In genomic region chr6:35351422-35351821, GRCh38 we compare ENCODE assay signal across 25 cellular contexts. TPM values are rescaled to one million over a fixed set of nuclear protein-coding genes. Genes with fewer than 3 reads are reported as not detected.
DNase-seq lines count a peak whose midpoint lies in the region; ATAC-seq and TF ChIP-seq lines count a peak whose summit lies in the region.
"Had no signal": no experiment of that assay in that cellular context is flagged by ENCODE, and none has a peak within 500 bp of the region (broad histone marks: within the 10 kb centered on the region; RNA-seq: fewer than 3 reads in every experiment).

No MANE protein-coding gene starts in this region.

- peaks cover 79% of the 10 kb centered on the region for H3K4me1 Mint-ChIP-seq in activated naive CD4-positive, alpha-beta T cell treated with anti-CD3 and anti-CD28 coated beads, Interleukin-2, amount 50 U/mL, for 24 hours
- H3K4me1 Mint-ChIP-seq in activated B cell treated with CpG ODN at 0.5 μM for 24 hours, result peaks cover 66% of the 10 kb centered on the region
- peaks cover 35 to 87% (median 74%) of the 10 kb centered on the region in 7 donors for H3K4me1 Mint-ChIP-seq in naive thymus-derived CD4-positive, alpha-beta T cell
- H3K4me1 Mint-ChIP-seq: H9 had no signal

- H3K36me3 ChIP-seq in naive thymus-derived CD4-positive, alpha-beta T cell (ENCODE audit: control insufficient read depth in 2 of 3, insufficient read depth in 3 of 3, low read length in 3 of 3), result peaks cover 7 to 37% (median 8%) of the 10 kb centered on the region in 3 experiments
- no peaks in the 10 kb centered on the region for H3K36me3 ChIP-seq in mucosa of descending colon (ENCODE audit: low read depth)

- H3K27me3 Mint-ChIP-seq in activated naive CD4-positive, alpha-beta T cell treated with anti-CD3 and anti-CD28 coated beads, Interleukin-2, amount 50 U/mL, for 24 hours, result no peaks in the 10 kb centered on the region
- no peaks in the 10 kb centered on the region for H3K27me3 Mint-ChIP-seq in activated B cell treated with CpG ODN at 0.5 μM for 24 hours
- H3K27me3 Mint-ChIP-seq in naive thymus-derived CD4-positive, alpha-beta T cell, result no peaks in the 10 kb centered on the region

- POLR2A ChIA-PET in activated B cell treated with CpG ODN at 0.5 μM for 24 hours (lab: Charles Lee), result interaction anchor here (0.7 kb wide), 1 partner anchor 559 kb away, joined by 6 read pairs; the partner anchor contains the start of gene BLTP3A
- POLR2A ChIA-PET in naive thymus-derived CD4-positive, alpha-beta T cell (lab: Charles Lee), result interaction anchor here (0.6 to 2.1 kb wide), 5 partner anchors 10 to 118 kb away, joined by 3 to 10 read pairs (median 4); no protein-coding TSS in a partner anchor

- H3K4me3 Mint-ChIP-seq in activated naive CD4-positive, alpha-beta T cell treated with anti-CD3 and anti-CD28 coated beads, Interleukin-2, amount 50 U/mL, for 24 hours, result no peak overlapping the region
- no peak overlapping the region for H3K4me3 Mint-ChIP-seq in activated B cell treated with CpG ODN at 0.5 μM for 24 hours
- peak overlapping the region in 4 of 10 donors; percentile 16 to 89 (median 26) for H3K4me3 Mint-ChIP-seq in naive thymus-derived CD4-positive, alpha-beta T cell
- H3K4me3 Mint-ChIP-seq: H9 had no signal

- ATAC-seq in activated naive CD4-positive, alpha-beta T cell treated with anti-CD3 and anti-CD28 coated beads, Interleukin-2, amount 50 U/mL, for 72 hours, result no peak
- ATAC-seq in activated B cell treated with CpG ODN at 0.5 μM for 24 hours (ENCODE audit: low read depth), result no peak
- ATAC-seq in naive thymus-derived CD4-positive, alpha-beta T cell, result no peak
- ATAC-seq in HG03196 (IDR thresholded peaks at IDR 0.05; ENCODE audit: unreplicated experiment), result no peak
- ATAC-seq in mucosa of descending colon, result no peak
- ATAC-seq: SK-N-SH treated with all-trans-retinoic acid at 6 μM for 48 hours had no signal

- peaks cover 22% of the 10 kb centered on the region for H3K36me3 Mint-ChIP-seq in activated naive CD4-positive, alpha-beta T cell treated with anti-CD3 and anti-CD28 coated beads, Interleukin-2, amount 50 U/mL, for 24 hours
- H3K36me3 Mint-ChIP-seq in activated naive CD4-positive, alpha-beta T cell treated with anti-CD3 and anti-CD28 coated beads, Interleukin-2, amount 50 U/mL, for 72 hours, result peaks cover 13 to 60% of the 10 kb centered on the region in 2 donors
- H3K36me3 Mint-ChIP-seq in activated B cell treated with CpG ODN at 0.5 μM for 24 hours (ENCODE audit: low read depth), result peaks cover 71% of the 10 kb centered on the region
- H3K36me3 Mint-ChIP-seq in naive thymus-derived CD4-positive, alpha-beta T cell, result peaks cover 14 to 47% (median 46%) of the 10 kb centered on the region in 5 donors

- H3K9me3 Mint-ChIP-seq in activated naive CD4-positive, alpha-beta T cell treated with anti-CD3 and anti-CD28 coated beads, Interleukin-2, amount 50 U/mL, for 24 hours, result no peaks in the 10 kb centered on the region
- no peaks in the 10 kb centered on the region for H3K9me3 Mint-ChIP-seq in activated naive CD4-positive, alpha-beta T cell treated with anti-CD3 and anti-CD28 coated beads, Interleukin-2, amount 50 U/mL, for 72 hours
- H3K9me3 Mint-ChIP-seq in activated B cell treated with CpG ODN at 0.5 μM for 24 hours, result no peaks in the 10 kb centered on the region
- no peaks in the 10 kb centered on the region for H3K9me3 Mint-ChIP-seq in naive thymus-derived CD4-positive, alpha-beta T cell
- H3K9me3 Mint-ChIP-seq: H9 had no signal

- TF ChIP-seq CTCF in activated B cell treated with CpG ODN at 0.5 μM for 24 hours (IDR thresholded peaks at IDR 0.05), result no peak
- TF ChIP-seq CTCF in mucosa of descending colon (IDR thresholded peaks at IDR 0.05), result no peak

- no peak overlapping the region for H3K27ac ChIP-seq in naive thymus-derived CD4-positive, alpha-beta T cell (ENCODE audit: low read depth, low read length)
- H3K27ac ChIP-seq: C4-2B, GM23248, KMS-11, Peyer's patch had no signal

- CTCF ChIA-PET in activated B cell treated with CpG ODN at 0.5 μM for 24 hours (lab: Charles Lee), result no interaction called here
- CTCF ChIA-PET in naive thymus-derived CD4-positive, alpha-beta T cell (lab: Charles Lee), result interaction anchor here (0.6 to 0.8 kb wide), 2 partner anchors 98 to 102 kb away, joined by 3 to 4 read pairs; no protein-coding TSS in a partner anchor

- peak overlapping the region; percentile 51 for H3K27ac Mint-ChIP-seq in activated naive CD4-positive, alpha-beta T cell treated with anti-CD3 and anti-CD28 coated beads, Interleukin-2, amount 50 U/mL, for 24 hours
- peak overlapping the region in 1 of 2 donors; percentile 36 for H3K27ac Mint-ChIP-seq in activated naive CD4-positive, alpha-beta T cell treated with anti-CD3 and anti-CD28 coated beads, Interleukin-2, amount 50 U/mL, for 72 hours
- H3K27ac Mint-ChIP-seq in activated B cell treated with CpG ODN at 0.5 μM for 24 hours, result peak overlapping the region; percentile 41
- H3K27ac Mint-ChIP-seq in naive thymus-derived CD4-positive, alpha-beta T cell, result peak overlapping the region in 8 of 9 donors; percentile 83 to 98 (median 92)
- H3K27ac Mint-ChIP-seq: H9 had no signal

- peaks cover 11 to 37% of the 10 kb centered on the region in 2 donors for H3K4me1 ChIP-seq in naive thymus-derived CD4-positive, alpha-beta T cell (ENCODE audit: control insufficient read depth in 2 of 2, insufficient read depth in 2 of 2, low read length in 2 of 2)
- H3K4me1 ChIP-seq in mucosa of descending colon (ENCODE audit: low read depth), result no peaks in the 10 kb centered on the region

- DNase-seq in activated naive CD4-positive, alpha-beta T cell treated with anti-CD3 and anti-CD28 coated beads, Interleukin-2, amount 50 U/mL, for 72 hours (ENCODE audit: low spot score in 2 of 2), result no peak
- DNase-seq in activated B cell treated with CpG ODN at 0.5 μM for 24 hours (no peak), NCI-H1048 (lab: John Stamatoyannopoulos, UW) (no peak), HCEC 1CT (no peak), mucosa of descending colon (no peak)
- DNase-seq in naive thymus-derived CD4-positive, alpha-beta T cell, result no peak
- DNase-seq: AML-193, COR-L47, DMS79 treated with DMSO at 0.1 percent for 48 hours, GM23248, H9, IMR-90, NCI-H1105, NCI-H2081, NCI-H2171, NCI-H345, NCI-H524 treated with DMSO at 0.1 percent for 48 hours, NCI-H82 had no signal

- intact Hi-C loops in activated B cell treated with CpG ODN at 0.5 μM for 24 hours (cut with micrococcal nuclease), result no loop called here
- intact Hi-C loops in naive thymus-derived CD4-positive, alpha-beta T cell (cut with micrococcal nuclease), result no loop called here
- intact Hi-C loops in mucosa of descending colon (cut with DNase I, micrococcal nuclease), result no loop called here

- no peaks in the 10 kb centered on the region for H3K9me3 ChIP-seq in naive thymus-derived CD4-positive, alpha-beta T cell (ENCODE audit: control insufficient read depth in 2 of 3, low read length in 3 of 3)
- no peaks in the 10 kb centered on the region for H3K9me3 ChIP-seq in mucosa of descending colon
- H3K9me3 ChIP-seq: Peyer's patch had no signal

- H3K27me3 ChIP-seq in naive thymus-derived CD4-positive, alpha-beta T cell (ENCODE audit: control insufficient read depth in 2 of 2, insufficient read depth in 2 of 2, low read length in 2 of 2), result no peaks in the 10 kb centered on the region
- H3K27me3 ChIP-seq: Peyer's patch had no signal

- no peak overlapping the region for H3K4me3 ChIP-seq in naive thymus-derived CD4-positive, alpha-beta T cell (ENCODE audit: low read length)
- H3K4me3 ChIP-seq in mucosa of descending colon, result no peak overlapping the region
- H3K4me3 ChIP-seq: GM23248, Peyer's patch had no signal

RNA-seq across cellular contexts. Expression of gene PPARD, which starts 9.1 kb away (rescaled TPM):
- total RNA-seq in activated naive CD4-positive, alpha-beta T cell treated with anti-CD3 and anti-CD28 coated beads, Interleukin-2, amount 50 U/mL, for 72 hours, result 10 to 100 TPM; 23.2 to 25.1 TPM
- total RNA-seq in activated B cell treated with CpG ODN at 0.5 μM for 24 hours (20.2 and 21.4 TPM in 2 replicates), mucosa of descending colon (10 to 100 TPM; 44.4 to 66.7 (median 65.6) TPM)
- 10 to 100 TPM; 29.3 to 47.1 (median 36.0) TPM for total RNA-seq in naive thymus-derived CD4-positive, alpha-beta T cell
- 10 to 100 TPM in 1 of 2 donors, 1 to 10 TPM in 1; 7.3 to 20.2 TPM for polyA plus RNA-seq in naive thymus-derived CD4-positive, alpha-beta T cell

RNA-seq across cellular contexts. Expression of gene DEF6, which starts 53.8 kb away (rescaled TPM):
- 100 to 1,000 TPM; 107 to 156 TPM for total RNA-seq in activated naive CD4-positive, alpha-beta T cell treated with anti-CD3 and anti-CD28 coated beads, Interleukin-2, amount 50 U/mL, for 72 hours
- total RNA-seq in activated B cell treated with CpG ODN at 0.5 μM for 24 hours (68.7 and 79.9 TPM in 2 replicates), mucosa of descending colon (10 to 100 TPM in 2 of 3 donors, 1 to 10 TPM in 1; 7.4 to 15.1 (median 13.7) TPM)
- 100 to 1,000 TPM; 219 to 250 (median 225) TPM for total RNA-seq in naive thymus-derived CD4-positive, alpha-beta T cell
- polyA plus RNA-seq in naive thymus-derived CD4-positive, alpha-beta T cell, result 100 to 1,000 TPM; 113 to 234 TPM
- total RNA-seq: A172 had no signal
